ENCODE assay signal across 8 cellular contexts in genomic region chr10:1056326-1057105, GRCh38. TPM values are rescaled to one million over a fixed set of nuclear protein-coding genes. Genes with fewer than 3 reads are reported as not detected.
DNase-seq lines count a peak whose midpoint lies in the region; ATAC-seq and TF ChIP-seq lines count a peak whose summit lies in the region.

Gene WDR37 (plus strand): TSS chr10:1056385. CDS start chr10:1072156, 15,771 bp downstream.

- H3K27ac Mint-ChIP-seq in activated T-cell treated with anti-CD3 and anti-CD28 coated beads, Interleukin-2, amount 50 U/mL, for 24 hours = peak within 1 kb of the TSS; percentile 95

- in situ Hi-C loops in Caki2 (cut with HindIII; ENCODE audit: low pct_unique_long_range_greater_than_20kb, low sequenced_read_pairs) = no loop called here

- H3K9me3 Mint-ChIP-seq in activated T-cell treated with anti-CD3 and anti-CD28 coated beads, Interleukin-2, amount 50 U/mL, for 24 hours = no peaks in the 10 kb centered on the region

- H3K4me1 Mint-ChIP-seq in activated T-cell treated with anti-CD3 and anti-CD28 coated beads, Interleukin-2, amount 50 U/mL, for 24 hours (ENCODE audit: low read depth) = peaks cover 80% of the 10 kb centered on the region

- TF ChIP-seq POLR2A in esophagus muscularis mucosa (IDR thresholded peaks at IDR 0.05; ENCODE audit: low read depth) = peak; percentile 81

- H3K4me3 ChIP-seq in HL-60 (replicated peaks; ENCODE audit: insufficient read depth, low read length) = peak within 1 kb of the TSS; percentile 95
- H3K4me3 ChIP-seq in esophagus muscularis mucosa = peak within 1 kb of the TSS; percentile 94 to 97 (median 95)

- H3K9me3 ChIP-seq in esophagus muscularis mucosa = no peaks in the 10 kb centered on the region

- H3K27me3 ChIP-seq in HL-60 (ENCODE audit: insufficient read depth, poor library complexity, severe bottlenecking) = no peaks in the 10 kb centered on the region
- no peaks in the 10 kb centered on the region for H3K27me3 ChIP-seq in esophagus muscularis mucosa

- DNase-seq in Caki2 (ENCODE audit: low read depth) = peak; percentile 86
- peak; percentile 52 to 61 for DNase-seq in HL-60 (ENCODE audit: low read depth in 1 of 2, low spot score in 1 of 2)
- peak; percentile 5 for DNase-seq in OCI-M2 (lab: John Stamatoyannopoulos, UW; ENCODE audit: unreplicated experiment)
- DNase-seq in activated T-cell treated with anti-CD3 and anti-CD28 coated beads, Interleukin-2, amount 50 U/mL, for 24 hours = peak; percentile 93
- no peak for DNase-seq in esophagus muscularis mucosa (ENCODE audit: extremely low spot score)
- DNase-seq in myocyte (ENCODE audit: low read depth) = peak; percentile 86
- peak; percentile 66 to 87 for DNase-seq in stimulated activated CD8-positive, alpha-beta memory T cell treated with anti-CD3 and anti-CD28 coated beads, Interleukin-7, amount 100 ng/mL, for 4 hours (ENCODE audit: low read depth in 2 of 2)

- intact Hi-C loops in esophagus muscularis mucosa (cut with DNase I) = loop anchor here (2.0 to 10.0 kb wide), 2 partner anchors 68 to 122 kb away; partner anchors contain the start of genes GTPBP4 and LARP4B

- no peak for TF ChIP-seq CTCF in HL-60 (IDR thresholded peaks at IDR 0.05; ENCODE audit: insufficient read depth, low read length)
- TF ChIP-seq CTCF in esophagus muscularis mucosa (IDR thresholded peaks at IDR 0.05) = no peak

- TF ChIP-seq EP300 in esophagus muscularis mucosa (IDR thresholded peaks at IDR 0.05) = no peak

- no peaks in the 10 kb centered on the region for H3K27me3 Mint-ChIP-seq in activated T-cell treated with anti-CD3 and anti-CD28 coated beads, Interleukin-2, amount 50 U/mL, for 24 hours

- peak within 1 kb of the TSS; percentile 95 for H3K4me3 Mint-ChIP-seq in activated T-cell treated with anti-CD3 and anti-CD28 coated beads, Interleukin-2, amount 50 U/mL, for 24 hours

- peaks cover 31 to 57% (median 45%) of the 10 kb centered on the region in 4 donors for H3K4me1 ChIP-seq in esophagus muscularis mucosa

- H3K36me3 Mint-ChIP-seq in activated T-cell treated with anti-CD3 and anti-CD28 coated beads, Interleukin-2, amount 50 U/mL, for 24 hours (ENCODE audit: low read depth) = peaks cover 73% of the 10 kb centered on the region

- 2% methylated on average over 12 of the region's 87 CpGs for WGBS in esophagus muscularis mucosa

- peak within 1 kb of the TSS; percentile 94 for H3K27ac ChIP-seq in HL-60 (replicated peaks)
- H3K27ac ChIP-seq in esophagus muscularis mucosa (replicated peaks in 1 of 4) = peak within 1 kb of the TSS; percentile 99 to 100 (median 99)

- H3K36me3 ChIP-seq in esophagus muscularis mucosa = peaks cover 0 to 33% (median 21%) of the 10 kb centered on the region in 4 donors

- peak; percentile 87 for ATAC-seq in GM19467 (IDR thresholded peaks at IDR 0.05; ENCODE audit: unreplicated experiment)

RNA-seq across cellular contexts. Expression of gene WDR37, which starts in this region (rescaled TPM):
- total RNA-seq in Caki2 (2014; rRNA removed; shearing (Covaris generic); ENCODE audit: low replicate concordance) = 2.3 and 5.4 TPM in 2 replicates
- total RNA-seq in esophagus muscularis mucosa = 10 to 100 TPM in 3 of 4 donors, 1 to 10 TPM in 1; 9.1 to 17.2 (median 13.2) TPM
- 13.6 and 17.0 TPM in 2 replicates for total RNA-seq in myocyte
- polyA plus RNA-seq in myocyte (2012) = 10.2 TPM
